ENCODE assay signal across 8 cellular contexts in genomic region chr18:56651771-56652092, GRCh38. TPM values are rescaled to one million over a fixed set of nuclear protein-coding genes. Genes with fewer than 3 reads are reported as not detected.
DNase-seq lines count a peak whose midpoint lies in the region; ATAC-seq and TF ChIP-seq lines count a peak whose summit lies in the region.

No MANE protein-coding gene starts in this region.

- peaks cover 4% of the 10 kb centered on the region for H3K27me3 Mint-ChIP-seq in GM23338 (ENCODE audit: insufficient read depth, low read depth, poor library complexity)

- H3F3A ChIP-seq in GM23338 (replicated peaks; ENCODE audit: low read depth): 0 out of 2 replicates have a peak, but pooled peaks cover 9% of the 10 kb centered on the region

- peak overlapping the region; percentile 78; the same call in 1 of the 2 replicates for H3K27ac ChIP-seq in GM23338 (ENCODE audit: low read depth)
- H3K27ac ChIP-seq in VCaP: peak overlapping the region; percentile 77
- peak overlapping the region; percentile 37 to 92 (median 83) for H3K27ac ChIP-seq in skin epidermis

- intact Hi-C loops in left ventricle myocardium superior (cut with micrococcal nuclease): no loop called here

- no peaks in the 10 kb centered on the region; the same call in 2 of the 3 replicates for H3K9me3 Mint-ChIP-seq in GM23338

- H3K4me3 Mint-ChIP-seq in GM23338: peak overlapping the region; percentile 96

- no peak for TF ChIP-seq CTCF in GM23338 (conservative IDR thresholded peaks at IDR 0.05; ENCODE audit: low read depth in 2 of 2)
- TF ChIP-seq CTCF in VCaP (conservative IDR thresholded peaks at IDR 0.05): no peak

- H3K27me3 ChIP-seq in GM23338 (ENCODE audit: insufficient read depth): no peaks in the 10 kb centered on the region

- H3K79me2 ChIP-seq in GM23338 (replicated peaks; ENCODE audit: insufficient read depth): peaks cover 52% of the 10 kb centered on the region

- no peaks in the 10 kb centered on the region for H3K9me2 ChIP-seq in GM23338 (ENCODE audit: insufficient read depth)

- H3K4me2 ChIP-seq in GM23338: peak overlapping the region; percentile 97

- ATAC-seq in GM23338: no peak
- ATAC-seq in left ventricle myocardium superior: peak; percentile 9
- no peak for ATAC-seq in esophagus mucosa
- no peak for ATAC-seq in GM19463 (IDR thresholded peaks at IDR 0.05; ENCODE audit: unreplicated experiment)
- ATAC-seq in HG02571 (IDR thresholded peaks at IDR 0.05; ENCODE audit: unreplicated experiment): no peak

- peaks cover 6% of the 10 kb centered on the region; the same call in 1 of the 2 replicates for H4K20me1 ChIP-seq in GM23338 (replicated peaks; ENCODE audit: insufficient read depth)

- peak overlapping the region; percentile 83 for H2AFZ ChIP-seq in GM23338

- H3K4me1 ChIP-seq in GM23338 (ENCODE audit: insufficient read depth): peaks cover 11% of the 10 kb centered on the region

- peak overlapping the region; percentile 92; the same call in 1 of the 2 replicates for H3K27ac Mint-ChIP-seq in GM23338

- H3K4me3 ChIP-seq in GM23338 (peak overlapping the region; percentile 91), skin epidermis (peak overlapping the region; percentile 59 to 95 (median 71))

- no peaks in the 10 kb centered on the region for H3K36me3 Mint-ChIP-seq in GM23338 (ENCODE audit: low read depth)

- H3K4me1 Mint-ChIP-seq in GM23338: peaks cover 13% of the 10 kb centered on the region

- no peak for DNase-seq in GM23338 (ENCODE audit: low spot score)
- no peak for DNase-seq in left ventricle myocardium superior
- DNase-seq in midbrain (lab: John Stamatoyannopoulos, UW): no peak

- no peaks in the 10 kb centered on the region for H3K36me3 ChIP-seq in GM23338 (ENCODE audit: insufficient read depth)

TF ChIP-seq in GM23338, 12 proteins besides CTCF, POLR2A, EP300 and RAD21:
- TF ChIP-seq CREB1 (CRISPR knock-in tag; IDR thresholded peaks at IDR 0.05; ENCODE audit: low read depth): no peak
- TF ChIP-seq EZH2phosphoT487 (IDR thresholded peaks at IDR 0.05; ENCODE audit: unreplicated experiment): no peak
- no peak for TF ChIP-seq POLR2AphosphoS5 (IDR thresholded peaks at IDR 0.05; ENCODE audit: low read depth)
- no peak for TF ChIP-seq ZNF114 (CRISPR knock-in tag; IDR thresholded peaks at IDR 0.05)
- no peak for TF ChIP-seq EZH2 (IDR thresholded peaks at IDR 0.05; ENCODE audit: low read depth, unreplicated experiment)

RNA-seq across cellular contexts. Expression of gene WDR7, which starts 0.6 kb away (rescaled TPM):
- 12.0 and 14.8 TPM in 2 replicates for total RNA-seq in GM23338 (2014; rRNA removed; shearing (Covaris generic))
- polyA plus RNA-seq in GM23338 (2016; fragmentation: Nextera tagmentation; extraction: Ambion mirVana): 3.5 and 7.0 TPM in 2 replicates
- total RNA-seq in left ventricle myocardium superior: 25.8 TPM
- 12.8 TPM for total RNA-seq in esophagus mucosa

RNA-seq across cellular contexts. Expression of gene TXNL1, which starts 13.3 kb away (rescaled TPM):
- 73.6 and 84.0 TPM in 2 replicates for total RNA-seq in GM23338 (2014; rRNA removed; shearing (Covaris generic))
- polyA plus RNA-seq in GM23338 (2016; fragmentation: Nextera tagmentation; extraction: Ambion mirVana): 125 and 135 TPM in 2 replicates
- total RNA-seq in left ventricle myocardium superior: 113 TPM
- total RNA-seq in esophagus mucosa: 56.9 TPM
